8 cellular contexts compared by ENCODE assay signal in genomic region chr5:138491669-138492551, GRCh38. TPM values are rescaled to one million over a fixed set of nuclear protein-coding genes. Genes with fewer than 3 reads are reported as not detected.
DNase-seq lines count a peak whose midpoint lies in the region; ATAC-seq and TF ChIP-seq lines count a peak whose summit lies in the region.

No MANE protein-coding gene starts in this region.

- H3K9me3 Mint-ChIP-seq in activated CD4-positive, alpha-beta T cell treated with anti-CD3 and anti-CD28 coated beads for 36 hours (ENCODE audit: low read depth): no peaks in the 10 kb centered on the region

- CTCF ChIA-PET in activated CD4-positive, alpha-beta T cell treated with anti-CD3 and anti-CD28 coated beads for 36 hours (lab: Charles Lee): interaction anchor here (1.3 to 2.0 kb wide), 3 partner anchors 11 to 27 kb away, joined by 4 to 13 read pairs (median 10); partner anchors contain the start of gene EGR1

- peaks cover 23% of the 10 kb centered on the region for H3K27me3 Mint-ChIP-seq in activated CD4-positive, alpha-beta T cell treated with anti-CD3 and anti-CD28 coated beads for 36 hours

- ATAC-seq in GM18520 (IDR thresholded peaks at IDR 0.05; ENCODE audit: unreplicated experiment) (peak; percentile 95), HG03066 (IDR thresholded peaks at IDR 0.05; ENCODE audit: low read depth, unreplicated experiment) (peak; percentile 95)
- ATAC-seq in activated CD4-positive, alpha-beta T cell treated with anti-CD3 and anti-CD28 coated beads for 36 hours: peak; percentile 99

- intact Hi-C loops in activated CD4-positive, alpha-beta T cell treated with anti-CD3 and anti-CD28 coated beads for 36 hours (cut with DNase I, micrococcal nuclease): loop anchor here (1.0 to 2.0 kb wide), 7 partner anchors 27 to 460 kb away; partner anchors contain the start of genes EGR1 (in 2 of the 2), BRD8 (in 1 of the 2), CDC23 (in 1 of the 2) and ETF1 (in 1 of the 2)

- DNase-seq in A172 (ENCODE audit: low spot score): peak; percentile 75
- DNase-seq in NCI-H2196 treated with DMSO at 0.1 percent for 48 hours (lab: John Stamatoyannopoulos, UW; ENCODE audit: unreplicated experiment): peak; percentile 84
- peak; percentile 92 for DNase-seq in activated CD4-positive, alpha-beta T cell treated with anti-CD3 and anti-CD28 coated beads for 36 hours
- peak; percentile 92 for DNase-seq in choroid plexus epithelial cell (ENCODE audit: low read depth)
- DNase-seq in left kidney (ENCODE audit: low read depth, low spot score): peak; percentile 93
- DNase-seq in stimulated activated CD4-positive, alpha-beta T cell treated with anti-CD3 and anti-CD28 coated beads, Interleukin-1b, Interleukin-23, amount 100 ng/mL, for 24 hours (ENCODE audit: low read depth in 4 of 4, low spot score in 1 of 4): peak; percentile 52 to 81 (median 66)

- H3K4me3 ChIP-seq in choroid plexus epithelial cell (ENCODE audit: low read depth, low read length): peak overlapping the region; percentile 60

- peak overlapping the region; percentile 84 for H3K4me3 Mint-ChIP-seq in activated CD4-positive, alpha-beta T cell treated with anti-CD3 and anti-CD28 coated beads for 36 hours

- POLR2A ChIA-PET in activated CD4-positive, alpha-beta T cell treated with anti-CD3 and anti-CD28 coated beads for 36 hours (lab: Charles Lee): interaction anchor here (0.5 kb wide), 1 partner anchor 844 kb away, joined by 6 read pairs; no protein-coding TSS in a partner anchor

- H3K4me1 Mint-ChIP-seq in activated CD4-positive, alpha-beta T cell treated with anti-CD3 and anti-CD28 coated beads for 36 hours: peaks cover 15% of the 10 kb centered on the region

- peak overlapping the region; percentile 79 for H3K27ac Mint-ChIP-seq in activated CD4-positive, alpha-beta T cell treated with anti-CD3 and anti-CD28 coated beads for 36 hours

- H3K36me3 Mint-ChIP-seq in activated CD4-positive, alpha-beta T cell treated with anti-CD3 and anti-CD28 coated beads for 36 hours (ENCODE audit: low read depth): no peaks in the 10 kb centered on the region

- peak; percentile 21 for TF ChIP-seq CTCF in choroid plexus epithelial cell (conservative IDR thresholded peaks at IDR 0.05; ENCODE audit: low read depth, low read length)

RNA-seq across cellular contexts. Expression of gene EGR1, which starts 26.6 kb away (rescaled TPM):
- total RNA-seq in A172 (2014; rRNA removed; shearing (Covaris generic)): 2.6 and 4.3 TPM in 2 replicates
- 10 to 100 TPM; 45.3 to 48.8 TPM for total RNA-seq in activated CD4-positive, alpha-beta T cell treated with anti-CD3 and anti-CD28 coated beads for 36 hours

RNA-seq across cellular contexts. Expression of gene ETF1, which starts 51.1 kb away (rescaled TPM):
- 165 and 172 TPM in 2 replicates for total RNA-seq in A172 (2014; rRNA removed; shearing (Covaris generic))
- 100 to 1,000 TPM; 140 to 156 TPM for total RNA-seq in activated CD4-positive, alpha-beta T cell treated with anti-CD3 and anti-CD28 coated beads for 36 hours

RNA-seq across cellular contexts. Expression of gene REEP2, which starts 53.1 kb away (rescaled TPM):
- 37.7 and 43.5 TPM in 2 replicates for total RNA-seq in A172 (2014; rRNA removed; shearing (Covaris generic))
- total RNA-seq in activated CD4-positive, alpha-beta T cell treated with anti-CD3 and anti-CD28 coated beads for 36 hours: 1 to 10 TPM; 4.0 to 5.6 TPM

Comparison
In these comparisons a context has a peak if more than half of its experiments do, and no peak if none do; other contexts are left out.
1. Peak in every context shown above with its lines: DNase-seq, ATAC-seq and H3K4me3 ChIP-seq.